Comparison of ENCODE assay signal across 6 cellular contexts in the genomic region with DNA sequence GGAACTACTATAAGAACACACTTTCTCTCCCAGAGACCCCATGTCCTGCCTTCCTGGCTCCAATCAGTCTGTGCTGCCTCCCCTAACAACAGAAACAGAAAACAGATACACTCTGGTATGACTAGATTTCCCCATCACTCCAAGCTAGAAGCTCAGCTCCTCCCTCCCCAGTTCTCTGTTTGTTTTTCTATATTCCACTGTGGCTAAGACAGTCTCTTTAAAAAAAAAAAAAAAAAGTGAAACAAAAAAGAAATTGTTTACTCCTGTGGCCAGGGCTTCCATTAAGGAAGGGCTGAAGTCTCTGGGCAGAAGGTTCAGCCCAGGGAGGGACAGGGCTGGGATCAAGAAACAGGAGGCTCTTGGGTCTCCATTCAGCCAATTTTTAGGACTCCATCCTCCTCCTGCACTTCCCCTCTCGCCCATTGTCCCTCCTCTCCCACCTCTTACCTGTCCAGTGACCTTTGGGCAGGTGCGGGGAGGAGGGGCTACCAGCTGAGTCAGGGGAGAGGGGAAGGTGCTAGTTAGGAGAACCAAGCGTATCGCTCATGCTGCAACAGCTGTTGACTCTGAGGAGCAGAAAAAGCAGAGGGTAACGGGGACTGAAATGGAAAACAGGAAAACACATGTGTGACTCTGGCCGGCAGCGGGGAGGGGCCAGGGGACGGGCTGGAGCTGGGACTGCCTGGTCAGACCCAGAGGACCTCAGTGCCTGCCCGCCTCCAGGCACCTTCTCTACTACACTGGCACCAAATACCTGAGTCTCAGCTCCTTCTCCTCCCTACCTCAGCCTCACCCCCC. TPM values are rescaled to one million over a fixed set of nuclear protein-coding genes. Genes with fewer than 3 reads are reported as not detected.
DNase-seq lines count a peak whose midpoint lies in the region; TF ChIP-seq lines count a peak whose summit lies in the region.

No MANE protein-coding gene starts in this region.

- CTCF ChIA-PET in BJ (lab: Yijun Ruan, JAX): interaction anchor here (0.6 to 7.8 kb wide), 10 partner anchors 12 to 263 kb away, joined by 3 to 234 read pairs (median 4); partner anchors contain the start of gene MMP14

- peaks cover 31% of the 10 kb centered on the region for H3K4me1 Mint-ChIP-seq in stimulated activated naive CD8-positive, alpha-beta T cell treated with anti-CD3 and anti-CD28 coated beads, Interleukin-15, Interleukin-2, amounts not matched to agents 100 ng/mL and 50 ng/mL, for 24 hours (ENCODE audit: low read depth)

- POLR2A ChIA-PET in BJ (lab: Charles Lee): interaction anchor here (0.7 kb wide), 1 partner anchor 31 kb away, joined by 11 read pairs; no protein-coding TSS in a partner anchor

- peak overlapping the region; percentile 19 for H3K27ac Mint-ChIP-seq in stimulated activated naive CD8-positive, alpha-beta T cell treated with anti-CD3 and anti-CD28 coated beads, Interleukin-15, Interleukin-2, amounts not matched to agents 100 ng/mL and 50 ng/mL, for 24 hours

- no peaks in the 10 kb centered on the region for H3K27me3 ChIP-seq in BJ (ENCODE audit: control insufficient read depth, insufficient read depth, low read length)
- H3K27me3 ChIP-seq in HUES64 (ENCODE audit: insufficient read depth, low read length): no peaks in the 10 kb centered on the region

- no peak overlapping the region for H3K4me3 Mint-ChIP-seq in stimulated activated naive CD8-positive, alpha-beta T cell treated with anti-CD3 and anti-CD28 coated beads, Interleukin-15, Interleukin-2, amounts not matched to agents 100 ng/mL and 50 ng/mL, for 24 hours

- peak; percentile 52 for DNase-seq in BJ (ENCODE audit: low read depth)
- DNase-seq in fibroblast of the aortic adventitia (ENCODE audit: low read depth): peak; percentile 75
- no peak for DNase-seq in activated CD8-positive, alpha-beta memory T cell treated with anti-CD3 and anti-CD28 coated beads for 24 hours
- no peak for DNase-seq in NCI-H1436 (lab: John Stamatoyannopoulos, UW)

- peaks cover 6% of the 10 kb centered on the region for H3K27me3 Mint-ChIP-seq in stimulated activated naive CD8-positive, alpha-beta T cell treated with anti-CD3 and anti-CD28 coated beads, Interleukin-15, Interleukin-2, amounts not matched to agents 100 ng/mL and 50 ng/mL, for 24 hours

- H3K36me3 ChIP-seq in BJ (ENCODE audit: control insufficient read depth, insufficient read depth, low read length): no peaks in the 10 kb centered on the region
- no peaks in the 10 kb centered on the region for H3K36me3 ChIP-seq in HUES64 (ENCODE audit: insufficient read depth, low read length)

- H3K4me3 ChIP-seq in BJ (ENCODE audit: low read depth, low read length) (peak overlapping the region; percentile 30), HUES64 (ENCODE audit: low read length) (peak overlapping the region; percentile 36), fibroblast of the aortic adventitia (ENCODE audit: low read depth, low read length) (peak overlapping the region; percentile 39)

- H3K27ac ChIP-seq in HUES64 (ENCODE audit: low read depth, low read length): no peak overlapping the region

- H3K4me1 ChIP-seq in HUES64 (ENCODE audit: insufficient read depth, low read length): peaks cover 40% of the 10 kb centered on the region

- H3K9ac ChIP-seq in HUES64 (ENCODE audit: low read depth, low read length): no peak overlapping the region

- no peak for TF ChIP-seq CTCF in BJ (IDR thresholded peaks at IDR 0.05; ENCODE audit: insufficient read depth, low read depth, low read length)
- no peak for TF ChIP-seq CTCF in fibroblast of the aortic adventitia (IDR thresholded peaks at IDR 0.05; ENCODE audit: insufficient read depth, low read length)

- 26% methylated on average over 8 of the region's 9 CpGs for WGBS in HUES64

- no peaks in the 10 kb centered on the region for H3K36me3 Mint-ChIP-seq in stimulated activated naive CD8-positive, alpha-beta T cell treated with anti-CD3 and anti-CD28 coated beads, Interleukin-15, Interleukin-2, amounts not matched to agents 100 ng/mL and 50 ng/mL, for 24 hours (ENCODE audit: low read depth)

- no peaks in the 10 kb centered on the region for H3K9me3 Mint-ChIP-seq in stimulated activated naive CD8-positive, alpha-beta T cell treated with anti-CD3 and anti-CD28 coated beads, Interleukin-15, Interleukin-2, amounts not matched to agents 100 ng/mL and 50 ng/mL, for 24 hours

- H3K9me3 ChIP-seq in HUES64 (ENCODE audit: insufficient read depth, low read depth, low read length): no peaks in the 10 kb centered on the region

RNA-seq across cellular contexts. Expression of gene SLC7A7, which starts 4.2 kb away (rescaled TPM):
- polyA plus RNA-seq in BJ (2011; rRNA removed): 7.5 and 9.4 TPM in 2 replicates
- 5.3 and 8.2 TPM in 2 replicates for polyA minus RNA-seq in BJ (2011; rRNA and poly(A)+ RNA removed)
- polyA plus RNA-seq in HUES64 (2013, experiment 1 of 2): 3.2 TPM
- polyA plus RNA-seq in HUES64 (2013, experiment 2 of 2): 4.9 TPM
- total RNA-seq in fibroblast of the aortic adventitia (ENCODE audit: low replicate concordance): 2.5 and 16.5 TPM in 2 replicates

RNA-seq across cellular contexts. Expression of gene MRPL52, which starts 10.3 kb away (rescaled TPM):
- 66.7 and 78.6 TPM in 2 replicates for polyA plus RNA-seq in BJ (2011; rRNA removed)
- polyA minus RNA-seq in BJ (2011; rRNA and poly(A)+ RNA removed): 14.4 and 15.7 TPM in 2 replicates
- 154 TPM for polyA plus RNA-seq in HUES64 (2013, experiment 1 of 2)
- 177 TPM for polyA plus RNA-seq in HUES64 (2013, experiment 2 of 2)
- 14.2 and 69.9 TPM in 2 replicates for total RNA-seq in fibroblast of the aortic adventitia (ENCODE audit: low replicate concordance)

RNA-seq across cellular contexts. Expression of gene MMP14, which starts 17.0 kb away (rescaled TPM):
- polyA plus RNA-seq in BJ (2011; rRNA removed): 327 and 592 TPM in 2 replicates
- 176 and 229 TPM in 2 replicates for polyA minus RNA-seq in BJ (2011; rRNA and poly(A)+ RNA removed)
- 34.2 TPM for polyA plus RNA-seq in HUES64 (2013, experiment 1 of 2)
- 40.1 TPM for polyA plus RNA-seq in HUES64 (2013, experiment 2 of 2)
- total RNA-seq in fibroblast of the aortic adventitia (ENCODE audit: low replicate concordance): 258 and 311 TPM in 2 replicates

RNA-seq across cellular contexts. Expression of gene LRP10, which starts 52.1 kb away (rescaled TPM):
- 124 and 308 TPM in 2 replicates for polyA plus RNA-seq in BJ (2011; rRNA removed)
- 190 and 213 TPM in 2 replicates for polyA minus RNA-seq in BJ (2011; rRNA and poly(A)+ RNA removed)
- 13.0 TPM for polyA plus RNA-seq in HUES64 (2013, experiment 1 of 2)
- polyA plus RNA-seq in HUES64 (2013, experiment 2 of 2): 12.5 TPM
- 104 and 107 TPM in 2 replicates for total RNA-seq in fibroblast of the aortic adventitia (ENCODE audit: low replicate concordance)

RNA-seq across cellular contexts. Expression of gene OXA1L, which starts 52.9 kb away (rescaled TPM):
- polyA plus RNA-seq in BJ (2011; rRNA removed): 157 and 191 TPM in 2 replicates
- polyA minus RNA-seq in BJ (2011; rRNA and poly(A)+ RNA removed): 59.2 and 80.4 TPM in 2 replicates
- polyA plus RNA-seq in HUES64 (2013, experiment 1 of 2): 88.6 TPM
- polyA plus RNA-seq in HUES64 (2013, experiment 2 of 2): 98.6 TPM
- 50.9 and 66.4 TPM in 2 replicates for total RNA-seq in fibroblast of the aortic adventitia (ENCODE audit: low replicate concordance)

Comparison
In these comparisons a context has a peak if more than half of its experiments do, and no peak if none do; other contexts are left out.
1. DNase-seq: peak in BJ (single experiment) and fibroblast of the aortic adventitia (single experiment); none in activated CD8-positive, alpha-beta memory T cell treated with anti-CD3 and anti-CD28 coated beads for 24 hours (single experiment) and NCI-H1436 (single experiment).
2. Peak in every context shown above with its lines, with median percentiles within 50 percentile points of each other: H3K4me3 ChIP-seq.